Comparison of ENCODE assay signal across 1 cellular context in the genomic region with DNA sequence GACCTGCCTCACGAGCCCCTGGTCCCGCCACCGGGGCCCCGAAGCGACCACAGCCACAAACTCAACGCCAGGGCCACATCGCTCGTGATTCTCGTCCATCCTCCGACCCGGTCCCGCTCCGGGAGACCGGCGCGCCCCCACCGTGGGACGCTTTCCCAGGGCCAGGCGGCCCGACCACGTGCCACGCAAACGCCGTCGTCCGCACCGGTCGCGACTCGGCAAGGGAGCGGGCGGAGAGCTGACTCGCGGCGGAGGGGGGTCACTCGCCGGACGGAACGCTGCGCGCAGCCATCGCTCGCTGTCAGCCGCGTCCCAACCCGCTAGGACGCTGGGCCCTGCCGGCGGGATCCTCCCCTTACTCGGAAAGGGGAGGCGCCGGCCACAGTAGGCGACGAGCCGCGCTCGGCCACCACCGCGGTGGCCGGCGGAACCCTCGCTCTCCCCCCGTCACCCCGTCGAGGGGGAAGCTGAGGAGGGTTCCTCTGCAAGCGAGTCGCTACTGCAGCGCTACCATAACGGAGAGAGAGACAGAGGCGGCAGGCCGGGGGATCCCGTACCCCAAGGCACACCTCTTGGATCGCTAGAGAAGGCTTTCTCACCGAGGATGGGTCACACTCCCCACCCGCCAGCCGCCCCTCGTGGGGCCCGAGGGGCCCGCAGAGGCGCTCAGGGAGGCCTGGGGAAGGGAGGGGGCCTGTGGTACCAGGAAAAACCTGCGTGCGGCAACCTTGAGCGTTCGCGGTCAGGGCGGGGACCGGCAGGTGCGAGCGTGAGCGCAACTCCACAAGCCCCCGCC.
TF ChIP-seq lines count a peak whose summit lies in the region.

No MANE protein-coding gene starts in this region.

TF ChIP-seq in HEK293, 187 proteins besides CTCF, POLR2A, EP300 and RAD21 (continued from another document and continues in another):
- no peak for TF ChIP-seq ZNF214 (tag by site-specific recombination; IDR thresholded peaks at IDR 0.05; ENCODE audit: borderline replicate concordance)
- TF ChIP-seq, protein P1, sequence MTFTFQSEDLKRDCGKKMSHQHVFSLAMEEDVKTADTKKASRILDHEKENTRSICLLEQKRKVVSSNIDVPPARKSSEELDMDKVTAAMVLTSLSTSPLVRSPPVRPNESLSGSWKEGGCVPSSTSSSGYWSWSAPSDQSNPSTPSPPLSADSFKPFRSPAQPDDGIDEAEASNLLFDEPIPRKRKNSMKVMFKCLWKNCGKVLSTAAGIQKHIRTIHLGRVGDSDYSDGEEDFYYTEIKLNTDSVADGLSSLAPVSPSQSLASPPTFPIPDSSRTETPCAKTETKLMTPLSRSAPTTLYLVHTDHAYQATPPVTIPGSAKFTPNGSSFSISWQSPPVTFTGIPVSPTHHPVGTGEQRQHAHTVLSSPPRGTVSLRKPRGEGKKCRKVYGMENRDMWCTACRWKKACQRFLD (tag by site-specific recombination; IDR thresholded peaks at IDR 0.05), result no peak
- peak; percentile 72 for TF ChIP-seq GLIS1 (tag by site-specific recombination; IDR thresholded peaks at IDR 0.05)
- TF ChIP-seq ZNF16 (tag by site-specific recombination; IDR thresholded peaks at IDR 0.05; ENCODE audit: low read depth), result no peak
- TF ChIP-seq ZNF677 (tag by site-specific recombination; IDR thresholded peaks at IDR 0.05), result no peak
- no peak for TF ChIP-seq ZNF324 (tag by site-specific recombination; IDR thresholded peaks at IDR 0.05)
- 0 out of 2 replicates have a peak, but pooled peaks have one; percentile 50 for TF ChIP-seq ZNF335 (tag by site-specific recombination; conservative IDR thresholded peaks at IDR 0.05)
- no peak for TF ChIP-seq WT1 (tag by site-specific recombination; IDR thresholded peaks at IDR 0.05)
- TF ChIP-seq HOXA7 (CRISPR knock-in tag; IDR thresholded peaks at IDR 0.05; ENCODE audit: borderline replicate concordance), result no peak
- no peak for TF ChIP-seq ZNF155 (tag by site-specific recombination; IDR thresholded peaks at IDR 0.05)
- TF ChIP-seq, protein P2, sequence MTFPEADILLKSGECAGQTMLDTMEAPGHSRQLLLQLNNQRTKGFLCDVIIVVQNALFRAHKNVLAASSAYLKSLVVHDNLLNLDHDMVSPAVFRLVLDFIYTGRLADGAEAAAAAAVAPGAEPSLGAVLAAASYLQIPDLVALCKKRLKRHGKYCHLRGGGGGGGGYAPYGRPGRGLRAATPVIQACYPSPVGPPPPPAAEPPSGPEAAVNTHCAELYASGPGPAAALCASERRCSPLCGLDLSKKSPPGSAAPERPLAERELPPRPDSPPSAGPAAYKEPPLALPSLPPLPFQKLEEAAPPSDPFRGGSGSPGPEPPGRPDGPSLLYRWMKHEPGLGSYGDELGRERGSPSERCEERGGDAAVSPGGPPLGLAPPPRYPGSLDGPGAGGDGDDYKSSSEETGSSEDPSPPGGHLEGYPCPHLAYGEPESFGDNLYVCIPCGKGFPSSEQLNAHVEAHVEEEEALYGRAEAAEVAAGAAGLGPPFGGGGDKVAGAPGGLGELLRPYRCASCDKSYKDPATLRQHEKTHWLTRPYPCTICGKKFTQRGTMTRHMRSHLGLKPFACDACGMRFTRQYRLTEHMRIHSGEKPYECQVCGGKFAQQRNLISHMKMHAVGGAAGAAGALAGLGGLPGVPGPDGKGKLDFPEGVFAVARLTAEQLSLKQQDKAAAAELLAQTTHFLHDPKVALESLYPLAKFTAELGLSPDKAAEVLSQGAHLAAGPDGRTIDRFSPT (tag by site-specific recombination; IDR thresholded peaks at IDR 0.05), result no peak
- TF ChIP-seq ZEB2 (tag by site-specific recombination; IDR thresholded peaks at IDR 0.05), result 0 out of 2 replicates have a peak, but pooled peaks have one; percentile 19
- no peak for TF ChIP-seq TRIM28 (IDR thresholded peaks at IDR 0.05; ENCODE audit: borderline replicate concordance, low read length)
- no peak for TF ChIP-seq KLF1 (tag by site-specific recombination; IDR thresholded peaks at IDR 0.05)
- TF ChIP-seq, protein P3, sequence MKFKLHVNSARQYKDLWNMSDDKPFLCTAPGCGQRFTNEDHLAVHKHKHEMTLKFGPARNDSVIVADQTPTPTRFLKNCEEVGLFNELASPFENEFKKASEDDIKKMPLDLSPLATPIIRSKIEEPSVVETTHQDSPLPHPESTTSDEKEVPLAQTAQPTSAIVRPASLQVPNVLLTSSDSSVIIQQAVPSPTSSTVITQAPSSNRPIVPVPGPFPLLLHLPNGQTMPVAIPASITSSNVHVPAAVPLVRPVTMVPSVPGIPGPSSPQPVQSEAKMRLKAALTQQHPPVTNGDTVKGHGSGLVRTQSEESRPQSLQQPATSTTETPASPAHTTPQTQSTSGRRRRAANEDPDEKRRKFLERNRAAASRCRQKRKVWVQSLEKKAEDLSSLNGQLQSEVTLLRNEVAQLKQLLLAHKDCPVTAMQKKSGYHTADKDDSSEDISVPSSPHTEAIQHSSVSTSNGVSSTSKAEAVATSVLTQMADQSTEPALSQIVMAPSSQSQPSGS (tag by site-specific recombination; IDR thresholded peaks at IDR 0.05; ENCODE audit: low read depth), result no peak
- TF ChIP-seq, protein P4, sequence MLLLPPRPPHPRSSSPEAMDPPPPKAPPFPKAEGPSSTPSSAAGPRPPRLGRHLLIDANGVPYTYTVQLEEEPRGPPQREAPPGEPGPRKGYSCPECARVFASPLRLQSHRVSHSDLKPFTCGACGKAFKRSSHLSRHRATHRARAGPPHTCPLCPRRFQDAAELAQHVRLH (tag by site-specific recombination; IDR thresholded peaks at IDR 0.05), result no peak
- TF ChIP-seq ZNF423 (tag by site-specific recombination; IDR thresholded peaks at IDR 0.05), result no peak
- no peak for TF ChIP-seq ZNF133 (tag by site-specific recombination; IDR thresholded peaks at IDR 0.05)
- TF ChIP-seq ZNF514 (tag by site-specific recombination; IDR thresholded peaks at IDR 0.05), result no peak
- no peak for TF ChIP-seq ZNF521 (tag by site-specific recombination; IDR thresholded peaks at IDR 0.05)
- TF ChIP-seq ZNF404 (tag by site-specific recombination; IDR thresholded peaks at IDR 0.05), result no peak
- peak; percentile 12; the same call in 1 of the 2 replicates for TF ChIP-seq KLF8 (tag by site-specific recombination; IDR thresholded peaks at IDR 0.05)
- TF ChIP-seq ZNF266 (tag by site-specific recombination; IDR thresholded peaks at IDR 0.05; ENCODE audit: low read depth), result no peak
- no peak for TF ChIP-seq ZNF560 (tag by site-specific recombination; IDR thresholded peaks at IDR 0.05; ENCODE audit: borderline replicate concordance)
- TF ChIP-seq ZNF558 (tag by site-specific recombination; IDR thresholded peaks at IDR 0.05), result no peak
- TF ChIP-seq ZNF121 (tag by site-specific recombination; IDR thresholded peaks at IDR 0.05), result no peak
- TF ChIP-seq ZNF707 (tag by site-specific recombination; IDR thresholded peaks at IDR 0.05), result no peak
- no peak for TF ChIP-seq ZNF426 (tag by site-specific recombination; IDR thresholded peaks at IDR 0.05)
- TF ChIP-seq, protein P5, sequence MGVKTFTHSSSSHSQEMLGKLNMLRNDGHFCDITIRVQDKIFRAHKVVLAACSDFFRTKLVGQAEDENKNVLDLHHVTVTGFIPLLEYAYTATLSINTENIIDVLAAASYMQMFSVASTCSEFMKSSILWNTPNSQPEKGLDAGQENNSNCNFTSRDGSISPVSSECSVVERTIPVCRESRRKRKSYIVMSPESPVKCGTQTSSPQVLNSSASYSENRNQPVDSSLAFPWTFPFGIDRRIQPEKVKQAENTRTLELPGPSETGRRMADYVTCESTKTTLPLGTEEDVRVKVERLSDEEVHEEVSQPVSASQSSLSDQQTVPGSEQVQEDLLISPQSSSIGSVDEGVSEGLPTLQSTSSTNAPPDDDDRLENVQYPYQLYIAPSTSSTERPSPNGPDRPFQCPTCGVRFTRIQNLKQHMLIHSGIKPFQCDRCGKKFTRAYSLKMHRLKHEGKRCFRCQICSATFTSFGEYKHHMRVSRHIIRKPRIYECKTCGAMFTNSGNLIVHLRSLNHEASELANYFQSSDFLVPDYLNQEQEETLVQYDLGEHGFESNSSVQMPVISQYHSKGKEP (tag by site-specific recombination; IDR thresholded peaks at IDR 0.05), result no peak
- no peak for TF ChIP-seq ZBTB7A (tag by site-specific recombination; IDR thresholded peaks at IDR 0.05; ENCODE audit: low read depth)
- TF ChIP-seq ZBTB20 (tag by site-specific recombination; IDR thresholded peaks at IDR 0.05), result peak; percentile 54; the same call in 1 of the 2 replicates
- no peak for TF ChIP-seq ZNF621 (tag by site-specific recombination; IDR thresholded peaks at IDR 0.05)
- no peak for TF ChIP-seq ZNF747 (tag by site-specific recombination; IDR thresholded peaks at IDR 0.05)
- TF ChIP-seq ZNF777 (tag by site-specific recombination; IDR thresholded peaks at IDR 0.05; ENCODE audit: borderline replicate concordance), result peak; percentile 50; the same call in 1 of the 2 replicates
- peak; percentile 55 for TF ChIP-seq ZIC2 (tag by site-specific recombination; IDR thresholded peaks at IDR 0.05)
- peak; percentile 20; the same call in 1 of the 2 replicates for TF ChIP-seq ZFHX2 (tag by site-specific recombination; conservative IDR thresholded peaks at IDR 0.05)
- no peak for TF ChIP-seq ZNF670 (tag by site-specific recombination; IDR thresholded peaks at IDR 0.05; ENCODE audit: low read depth)
- TF ChIP-seq ZFP37 (tag by site-specific recombination; IDR thresholded peaks at IDR 0.05), result 0 out of 2 replicates have a peak, but pooled peaks have one; percentile 28
- TF ChIP-seq ZNF548 (tag by site-specific recombination; IDR thresholded peaks at IDR 0.05), result no peak
- TF ChIP-seq ZNF175 (tag by site-specific recombination; IDR thresholded peaks at IDR 0.05), result no peak
- TF ChIP-seq ZNF211 (tag by site-specific recombination; IDR thresholded peaks at IDR 0.05; ENCODE audit: low read depth), result no peak
- TF ChIP-seq ZBTB17 (tag by site-specific recombination; IDR thresholded peaks at IDR 0.05), result peak; percentile 44; the same call in 1 of the 2 replicates
- no peak for TF ChIP-seq ZFP41 (tag by site-specific recombination; IDR thresholded peaks at IDR 0.05; ENCODE audit: borderline replicate concordance)
- TF ChIP-seq ZNF626 (tag by site-specific recombination; IDR thresholded peaks at IDR 0.05), result no peak
- TF ChIP-seq ZNF10 (tag by site-specific recombination; IDR thresholded peaks at IDR 0.05), result no peak
- no peak for TF ChIP-seq ZNF555 (tag by site-specific recombination; conservative IDR thresholded peaks at IDR 0.05)
- no peak for TF ChIP-seq MYNN (tag by site-specific recombination; IDR thresholded peaks at IDR 0.05; ENCODE audit: borderline replicate concordance)
- no peak for TF ChIP-seq ZNF2 (tag by site-specific recombination; IDR thresholded peaks at IDR 0.05)
- TF ChIP-seq YY2 (tag by site-specific recombination; IDR thresholded peaks at IDR 0.05), result no peak
- TF ChIP-seq ZNF658 (tag by site-specific recombination; IDR thresholded peaks at IDR 0.05), result no peak
- TF ChIP-seq, protein P6, sequence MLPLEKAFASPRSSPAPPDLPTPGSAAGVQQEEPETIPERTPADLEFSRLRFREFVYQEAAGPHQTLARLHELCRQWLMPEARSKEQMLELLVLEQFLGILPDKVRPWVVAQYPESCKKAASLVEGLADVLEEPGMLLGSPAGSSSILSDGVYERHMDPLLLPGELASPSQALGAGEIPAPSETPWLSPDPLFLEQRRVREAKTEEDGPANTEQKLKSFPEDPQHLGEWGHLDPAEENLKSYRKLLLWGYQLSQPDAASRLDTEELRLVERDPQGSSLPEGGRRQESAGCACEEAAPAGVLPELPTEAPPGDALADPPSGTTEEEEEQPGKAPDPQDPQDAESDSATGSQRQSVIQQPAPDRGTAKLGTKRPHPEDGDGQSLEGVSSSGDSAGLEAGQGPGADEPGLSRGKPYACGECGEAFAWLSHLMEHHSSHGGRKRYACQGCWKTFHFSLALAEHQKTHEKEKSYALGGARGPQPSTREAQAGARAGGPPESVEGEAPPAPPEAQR (tag by site-specific recombination; IDR thresholded peaks at IDR 0.05), result no peak
- no peak for TF ChIP-seq ZXDB (tag by site-specific recombination; IDR thresholded peaks at IDR 0.05)
- no peak for TF ChIP-seq ZNF610 (tag by site-specific recombination; IDR thresholded peaks at IDR 0.05; ENCODE audit: borderline replicate concordance)
- TF ChIP-seq, protein P7, sequence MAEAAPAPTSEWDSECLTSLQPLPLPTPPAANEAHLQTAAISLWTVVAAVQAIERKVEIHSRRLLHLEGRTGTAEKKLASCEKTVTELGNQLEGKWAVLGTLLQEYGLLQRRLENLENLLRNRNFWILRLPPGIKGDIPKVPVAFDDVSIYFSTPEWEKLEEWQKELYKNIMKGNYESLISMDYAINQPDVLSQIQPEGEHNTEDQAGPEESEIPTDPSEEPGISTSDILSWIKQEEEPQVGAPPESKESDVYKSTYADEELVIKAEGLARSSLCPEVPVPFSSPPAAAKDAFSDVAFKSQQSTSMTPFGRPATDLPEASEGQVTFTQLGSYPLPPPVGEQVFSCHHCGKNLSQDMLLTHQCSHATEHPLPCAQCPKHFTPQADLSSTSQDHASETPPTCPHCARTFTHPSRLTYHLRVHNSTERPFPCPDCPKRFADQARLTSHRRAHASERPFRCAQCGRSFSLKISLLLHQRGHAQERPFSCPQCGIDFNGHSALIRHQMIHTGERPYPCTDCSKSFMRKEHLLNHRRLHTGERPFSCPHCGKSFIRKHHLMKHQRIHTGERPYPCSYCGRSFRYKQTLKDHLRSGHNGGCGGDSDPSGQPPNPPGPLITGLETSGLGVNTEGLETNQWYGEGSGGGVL (tag by site-specific recombination; IDR thresholded peaks at IDR 0.05), result peak; percentile 88
- peak; percentile 62; the same call in 1 of the 2 replicates for TF ChIP-seq GLIS2 (tag by site-specific recombination; IDR thresholded peaks at IDR 0.05)
- no peak for TF ChIP-seq TCF7L2 (IDR thresholded peaks at IDR 0.05; ENCODE audit: borderline replicate concordance, low read depth, low read length)
- no peak for TF ChIP-seq ZNF530 (tag by site-specific recombination; IDR thresholded peaks at IDR 0.05; ENCODE audit: low read depth)
- no peak for TF ChIP-seq ZNF140 (tag by site-specific recombination; IDR thresholded peaks at IDR 0.05)
- TF ChIP-seq ZNF571 (tag by site-specific recombination; IDR thresholded peaks at IDR 0.05), result no peak
- TF ChIP-seq ZBTB1 (tag by site-specific recombination; IDR thresholded peaks at IDR 0.05), result no peak
- TF ChIP-seq, protein P8, sequence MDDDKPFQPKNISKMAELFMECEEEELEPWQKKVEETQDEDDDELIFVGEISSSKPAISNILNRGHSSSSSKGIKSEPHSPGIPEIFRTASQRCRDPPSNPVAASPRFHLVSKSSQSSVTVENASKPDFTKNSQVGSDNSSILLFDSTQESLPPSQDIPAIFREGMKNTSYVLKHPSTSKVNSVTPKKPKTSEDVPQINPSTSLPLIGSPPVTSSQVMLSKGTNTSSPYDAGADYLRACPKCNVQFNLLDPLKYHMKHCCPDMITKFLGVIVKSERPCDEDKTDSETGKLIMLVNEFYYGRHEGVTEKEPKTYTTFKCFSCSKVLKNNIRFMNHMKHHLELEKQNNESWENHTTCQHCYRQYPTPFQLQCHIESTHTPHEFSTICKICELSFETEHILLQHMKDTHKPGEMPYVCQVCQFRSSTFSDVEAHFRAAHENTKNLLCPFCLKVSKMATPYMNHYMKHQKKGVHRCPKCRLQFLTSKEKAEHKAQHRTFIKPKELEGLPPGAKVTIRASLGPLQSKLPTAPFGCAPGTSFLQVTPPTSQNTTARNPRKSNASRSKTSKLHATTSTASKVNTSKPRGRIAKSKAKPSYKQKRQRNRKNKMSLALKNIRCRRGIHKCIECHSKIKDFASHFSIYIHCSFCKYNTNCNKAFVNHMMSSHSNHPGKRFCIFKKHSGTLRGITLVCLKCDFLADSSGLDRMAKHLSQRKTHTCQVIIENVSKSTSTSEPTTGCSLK (tag by site-specific recombination; IDR thresholded peaks at IDR 0.05), result no peak
- TF ChIP-seq KLF9 (tag by site-specific recombination; IDR thresholded peaks at IDR 0.05; ENCODE audit: low read depth), result no peak
